In the genomic region with DNA sequence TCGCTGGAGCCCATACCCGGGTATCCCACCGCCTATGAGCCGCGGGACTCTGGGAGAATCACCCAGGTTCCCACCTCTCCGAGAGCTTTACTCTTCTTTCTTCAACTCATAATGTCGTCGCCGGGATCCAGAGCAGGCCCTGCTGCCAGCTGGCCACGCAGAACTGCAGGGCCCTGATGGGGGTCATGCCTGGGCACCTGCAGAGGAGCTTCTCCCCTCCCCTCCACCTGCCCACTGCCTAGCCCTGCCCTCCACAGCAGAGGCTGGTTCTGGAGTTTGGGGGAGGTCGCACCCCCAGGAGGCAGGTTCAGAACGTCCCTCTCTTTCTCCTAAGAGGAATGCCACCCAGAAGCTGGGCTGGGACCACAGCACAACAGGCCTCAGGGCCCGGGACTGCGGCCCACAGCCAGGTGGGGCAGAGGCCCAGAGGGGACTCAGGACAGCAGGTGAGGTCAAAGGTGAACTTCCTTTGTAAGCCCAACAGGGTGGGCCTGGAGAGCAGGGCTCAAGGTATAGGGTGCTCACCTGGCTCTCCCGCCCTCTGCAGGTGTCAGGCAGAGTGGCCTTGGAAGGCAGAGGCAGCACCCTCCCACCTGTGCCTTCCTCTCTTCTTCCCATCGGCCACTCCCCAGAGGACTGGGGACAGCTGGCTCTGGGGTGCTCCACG, we compare ENCODE assay signal across 9 cellular contexts. TPM values are rescaled to one million over a fixed set of nuclear protein-coding genes. Genes with fewer than 3 reads are reported as not detected.
DNase-seq lines count a peak whose midpoint lies in the region; ATAC-seq and TF ChIP-seq lines count a peak whose summit lies in the region.
"Had no signal": no experiment of that assay in that cellular context is flagged by ENCODE, and none has a peak within 500 bp of the region (broad histone marks: within the 10 kb centered on the region; RNA-seq: fewer than 3 reads in every experiment).

No MANE protein-coding gene starts in this region.

- 0 out of 2 replicates have a peak, but pooled peaks have one; percentile 21 for TF ChIP-seq CTCF in OCI-LY7 (conservative IDR thresholded peaks at IDR 0.05; ENCODE audit: low read length)
- no peak for TF ChIP-seq CTCF in smooth muscle cell (IDR thresholded peaks at IDR 0.05; ENCODE audit: borderline replicate concordance, insufficient read depth, poor library complexity, severe bottlenecking)
- no peak for TF ChIP-seq CTCF in coronary artery (IDR thresholded peaks at IDR 0.05)

- no peaks in the 10 kb centered on the region for H3K9me3 ChIP-seq in OCI-LY7 (ENCODE audit: low read length)
- no peaks in the 10 kb centered on the region for H3K9me3 ChIP-seq in smooth muscle cell (replicated peaks; ENCODE audit: low read depth)

- CTCF ChIA-PET in activated CD4-positive, alpha-beta T cell treated with anti-CD3 and anti-CD28 coated beads for 36 hours (lab: Charles Lee), result interaction anchor here (0.7 to 3.5 kb wide), 5 partner anchors 36 to 208 kb away, joined by 3 to 16 read pairs (median 3); no protein-coding TSS in a partner anchor
- CTCF ChIA-PET in OCI-LY7 (lab: Charles Lee; ENCODE audit: unreplicated experiment), result no interaction called here

- intact Hi-C loops in activated CD4-positive, alpha-beta T cell treated with anti-CD3 and anti-CD28 coated beads for 36 hours (cut with DNase I, micrococcal nuclease), result loop anchor here (5.0 kb wide), 2 partner anchors 192 to 887 kb away; a partner anchor contains a TSS
- intact Hi-C loops in OCI-LY7 (cut with micrococcal nuclease; ENCODE audit: unreplicated experiment), result no loop called here

- peaks cover 29% of the 10 kb centered on the region for H3K4me1 Mint-ChIP-seq in activated CD4-positive, alpha-beta T cell treated with anti-CD3 and anti-CD28 coated beads for 36 hours

- POLR2A ChIA-PET in activated CD4-positive, alpha-beta T cell treated with anti-CD3 and anti-CD28 coated beads for 36 hours (lab: Charles Lee), result interaction anchor here (0.6 to 1.0 kb wide), 2 partner anchors 47 to 118 kb away, joined by 3 to 4 read pairs; a partner anchor contains a TSS
- POLR2A ChIA-PET in OCI-LY7 (lab: Charles Lee), result interaction anchor here (1.2 kb wide), 1 partner anchor 8 kb away, joined by 3 read pairs; no protein-coding TSS in a partner anchor

- H3K4me3 Mint-ChIP-seq in activated CD4-positive, alpha-beta T cell treated with anti-CD3 and anti-CD28 coated beads for 36 hours, result peak overlapping the region; percentile 78

- no peak for DNase-seq in activated CD4-positive, alpha-beta T cell treated with anti-CD3 and anti-CD28 coated beads for 36 hours
- no peak for DNase-seq in activated CD4-positive, alpha-beta T cell treated with anti-CD3 and anti-CD28 coated beads for 1 hour
- no peak for DNase-seq in OCI-LY7 (ENCODE audit: low spot score)
- DNase-seq in epithelial cell of prostate (ENCODE audit: low read depth, low spot score), result no peak
- no peak for DNase-seq in smooth muscle cell (lab: John Stamatoyannopoulos, UW; ENCODE audit: unreplicated experiment)
- DNase-seq in NCI-H2081 treated with DMSO at 0.1 percent for 48 hours (lab: John Stamatoyannopoulos, UW), result no peak
- no peak for DNase-seq in coronary artery (ENCODE audit: low spot score)
- DNase-seq in UCSD-AML1 (lab: John Stamatoyannopoulos, UW; ENCODE audit: unreplicated experiment), result no peak
- DNase-seq: activated effector memory CD4-positive, alpha-beta T cell treated with anti-CD3 and anti-CD28 coated beads, Interleukin-2, amount 50 U/mL, for 16 hours had no signal

- H3K9ac ChIP-seq in smooth muscle cell (ENCODE audit: low read depth), result no peak overlapping the region

- peaks cover 18% of the 10 kb centered on the region for H3F3A ChIP-seq in smooth muscle cell (ENCODE audit: low read depth)

- no peaks in the 10 kb centered on the region for H3K79me2 ChIP-seq in OCI-LY7 (ENCODE audit: insufficient read depth, low read depth, low read length)
- no peaks in the 10 kb centered on the region for H3K79me2 ChIP-seq in smooth muscle cell (ENCODE audit: low read depth)

- H3K27ac Mint-ChIP-seq in activated CD4-positive, alpha-beta T cell treated with anti-CD3 and anti-CD28 coated beads for 36 hours, result peak overlapping the region; percentile 97

- H2AFZ ChIP-seq in OCI-LY7 (ENCODE audit: low read length) (no peak overlapping the region), smooth muscle cell (ENCODE audit: low read depth) (no peak overlapping the region)

- no peaks in the 10 kb centered on the region for H3K9me2 ChIP-seq in OCI-LY7 (ENCODE audit: insufficient read depth, low read length)

- ATAC-seq in activated CD4-positive, alpha-beta T cell treated with anti-CD3 and anti-CD28 coated beads for 36 hours, result no peak

- H3K9me3 Mint-ChIP-seq in activated CD4-positive, alpha-beta T cell treated with anti-CD3 and anti-CD28 coated beads for 36 hours (ENCODE audit: low read depth), result no peaks in the 10 kb centered on the region

- H3K27ac ChIP-seq in OCI-LY7 (ENCODE audit: low read depth, low read length, poor library complexity, severe bottlenecking), result no peak overlapping the region
- peak overlapping the region; percentile 99 for H3K27ac ChIP-seq in epithelial cell of prostate
- H3K27ac ChIP-seq in smooth muscle cell (ENCODE audit: low read depth), result peak overlapping the region; percentile 97
- H3K27ac ChIP-seq in coronary artery, result peak overlapping the region in 1 of 2 donors; percentile 28

- H3K4me1 ChIP-seq in OCI-LY7 (ENCODE audit: insufficient read depth, low read length, poor library complexity, severe bottlenecking) (peaks cover 42% of the 10 kb centered on the region), smooth muscle cell (ENCODE audit: low read depth) (peaks cover 8% of the 10 kb centered on the region)

- no peak overlapping the region for H3K4me2 ChIP-seq in OCI-LY7 (ENCODE audit: low read length)
- no peak overlapping the region for H3K4me2 ChIP-seq in smooth muscle cell

- no TSS peak for BruUV-seq in OCI-LY7 (replicated peaks; lab: Mats Ljungman, UMichigan)

- no peaks in the 10 kb centered on the region for H4K20me1 ChIP-seq in OCI-LY7 (ENCODE audit: insufficient read depth, low read length)
- no peaks in the 10 kb centered on the region for H4K20me1 ChIP-seq in smooth muscle cell (ENCODE audit: low read depth)

- no peak overlapping the region for H3K4me3 ChIP-seq in OCI-LY7 (ENCODE audit: low read depth, low read length, poor library complexity, severe bottlenecking)
- H3K4me3 ChIP-seq in smooth muscle cell, result no peak overlapping the region
- no peak overlapping the region for H3K4me3 ChIP-seq in coronary artery

- 96% methylated on average over 17 of the region's 17 CpGs for WGBS in smooth muscle cell (ENCODE audit: low lambda C conversion rate)

- H3K36me3 ChIP-seq in OCI-LY7 (ENCODE audit: insufficient read depth, low read length), result no peaks in the 10 kb centered on the region
- H3K36me3 ChIP-seq in smooth muscle cell (ENCODE audit: low read depth), result no peaks in the 10 kb centered on the region

- no peaks in the 10 kb centered on the region for H3K27me3 ChIP-seq in smooth muscle cell (ENCODE audit: low read depth)

- no peaks in the 10 kb centered on the region for H3K36me3 Mint-ChIP-seq in activated CD4-positive, alpha-beta T cell treated with anti-CD3 and anti-CD28 coated beads for 36 hours (ENCODE audit: low read depth)

- H3K27me3 Mint-ChIP-seq in activated CD4-positive, alpha-beta T cell treated with anti-CD3 and anti-CD28 coated beads for 36 hours, result no peaks in the 10 kb centered on the region

RNA-seq across cellular contexts. Expression of a gene that starts 1.9 kb away (rescaled TPM):
- 10 to 100 TPM; 13.2 to 14.3 TPM for total RNA-seq in activated CD4-positive, alpha-beta T cell treated with anti-CD3 and anti-CD28 coated beads for 36 hours
- 5.9 and 7.0 TPM in 2 replicates for total RNA-seq in OCI-LY7 (2014; rRNA removed; shearing (Covaris generic))
- 20.7 and 24.0 TPM in 2 replicates for total RNA-seq in OCI-LY7 (2022)
- 0.81 and 2.2 TPM in 2 replicates for total RNA-seq in smooth muscle cell
- 3.4 and 7.7 TPM in 2 replicates for polyA plus RNA-seq in smooth muscle cell

RNA-seq across cellular contexts. Expression of a gene that starts 5.8 kb away (rescaled TPM):
- total RNA-seq in activated CD4-positive, alpha-beta T cell treated with anti-CD3 and anti-CD28 coated beads for 36 hours, result 10 to 100 TPM; 32.7 to 37.5 TPM
- total RNA-seq in OCI-LY7 (2014; rRNA removed; shearing (Covaris generic)), result 36.7 and 55.8 TPM in 2 replicates
- total RNA-seq in OCI-LY7 (2022) (31.5 and 37.6 TPM in 2 replicates), smooth muscle cell (16.7 and 19.1 TPM in 2 replicates)
- 37.8 and 40.8 TPM in 2 replicates for polyA plus RNA-seq in smooth muscle cell

RNA-seq across cellular contexts. Expression of a gene that starts 26.0 kb away (rescaled TPM):
- total RNA-seq in activated CD4-positive, alpha-beta T cell treated with anti-CD3 and anti-CD28 coated beads for 36 hours, result 1 to 10 TPM in 1 of 2 experiments, under 1 TPM in 1; 0.58 to 1.1 TPM
- total RNA-seq in OCI-LY7 (2014; rRNA removed; shearing (Covaris generic)), result 2.2 and 2.7 TPM in 2 replicates
- total RNA-seq in OCI-LY7 (2022) (2.0 TPM in 2 replicates), smooth muscle cell (0.49 TPM in 1 of 2 replicates, not detected in the other)
- not detected in 2 replicates for polyA plus RNA-seq in smooth muscle cell

RNA-seq across cellular contexts. Expression of a gene that starts 42.0 kb away (rescaled TPM):
- 100 to 1,000 TPM; 435 to 569 TPM for total RNA-seq in activated CD4-positive, alpha-beta T cell treated with anti-CD3 and anti-CD28 coated beads for 36 hours
- 30.1 and 52.2 TPM in 2 replicates for total RNA-seq in OCI-LY7 (2014; rRNA removed; shearing (Covaris generic))
- total RNA-seq in OCI-LY7 (2022), result 390 and 440 TPM in 2 replicates
- 142 and 155 TPM in 2 replicates for total RNA-seq in smooth muscle cell
- 14.9 and 84.6 TPM in 2 replicates for polyA plus RNA-seq in smooth muscle cell

RNA-seq across cellular contexts. Expression of a gene that starts 46.9 kb away (rescaled TPM):
- total RNA-seq in activated CD4-positive, alpha-beta T cell treated with anti-CD3 and anti-CD28 coated beads for 36 hours, result 10 to 100 TPM; 67.5 to 69.0 TPM
- total RNA-seq in OCI-LY7 (2014; rRNA removed; shearing (Covaris generic)), result 38.5 and 39.9 TPM in 2 replicates
- total RNA-seq in OCI-LY7 (2022), result 62.2 and 64.2 TPM in 2 replicates
- 40.1 and 40.5 TPM in 2 replicates for total RNA-seq in smooth muscle cell
- 69.4 and 82.1 TPM in 2 replicates for polyA plus RNA-seq in smooth muscle cell
